In the genomic region with DNA sequence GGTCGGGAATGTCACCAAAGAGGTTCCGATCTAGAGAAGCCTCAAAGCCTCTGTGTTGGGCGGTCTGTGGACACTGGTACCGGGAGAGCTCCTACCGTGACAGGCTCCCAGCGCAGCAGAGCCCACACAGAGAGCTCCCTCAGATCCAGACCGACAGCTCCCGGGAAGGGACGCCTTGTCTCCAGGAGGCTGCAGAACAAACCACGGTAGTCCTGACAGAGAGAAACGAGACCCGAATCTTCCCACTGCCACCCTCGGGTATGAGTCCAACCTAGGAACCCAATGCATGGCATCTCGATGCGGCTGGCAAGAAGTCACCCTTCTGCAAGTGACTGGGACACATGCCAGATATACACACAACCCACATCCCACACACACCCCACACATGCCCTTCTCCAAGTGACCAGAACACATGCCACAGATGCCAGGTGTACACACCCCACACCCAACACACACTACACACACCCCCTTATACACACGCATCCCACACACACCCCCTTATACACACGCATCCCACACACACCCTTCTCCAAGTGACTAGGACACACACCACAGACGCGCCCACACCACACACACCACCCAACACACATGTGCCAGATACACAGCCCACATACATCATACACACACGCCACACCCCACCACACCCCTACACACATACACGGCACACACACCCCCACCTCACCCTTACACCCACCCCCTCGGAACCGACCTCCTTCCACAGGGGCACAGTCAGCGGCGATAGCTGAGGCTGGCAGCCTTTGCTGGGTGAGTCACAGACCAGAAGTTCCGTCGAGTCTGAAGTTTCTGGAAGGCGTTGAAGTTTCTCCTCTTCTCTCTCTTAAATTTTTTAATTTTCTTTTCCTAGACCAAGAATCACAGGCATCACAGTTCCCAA, we compare ENCODE assay signal across 14 cellular contexts. TPM values are rescaled to one million over a fixed set of nuclear protein-coding genes. Genes with fewer than 3 reads are reported as not detected.
A peak's percentile ranks its signal among the peaks of the same experiment; 100 is the strongest.
DNase-seq lines count a peak whose midpoint lies in the region; ATAC-seq, FAIRE-seq and TF ChIP-seq lines count a peak whose summit lies in the region.
"Had no signal": no experiment of that assay in that cellular context is flagged by ENCODE, and none has a peak within 500 bp of the region (broad histone marks: within the 10 kb centered on the region; RNA-seq: fewer than 3 reads in every experiment).

No MANE protein-coding gene starts in this region.

- no peaks in the 10 kb centered on the region for H3K9me3 ChIP-seq in Caco-2
- no peaks in the 10 kb centered on the region for H3K9me3 ChIP-seq in GM12878 (replicated peaks; ENCODE audit: control insufficient read depth, insufficient read depth, low read length)
- H3K9me3 ChIP-seq: mucosa of descending colon had no signal

- FAIRE-seq in GM12878 (lab: Jason Lieb, UNC): no peak

- H3K36me3 Mint-ChIP-seq in T-helper 1 cell treated with Interleukin-12 subunit alpha and Interleukin-12 subunit beta and Interleukin-4 antibody, amounts not matched to agents 30 μg/mL and 1 μg/mL, for 36 hours (ENCODE audit: low read depth): peaks cover 60% of the 10 kb centered on the region
- H3K36me3 Mint-ChIP-seq in Caco-2 (ENCODE audit: insufficient read depth, unreplicated experiment): peaks cover 86% of the 10 kb centered on the region
- peaks cover 12% of the 10 kb centered on the region for H3K36me3 Mint-ChIP-seq in natural killer cell treated with Interleukin-12 subunit alpha and Interleukin-12 subunit beta and Interleukin-15 and Interleukin-18, amount 100 ng/mL, for 72 hours

- ATAC-seq in GM12878 (no peak), GM21381 (IDR thresholded peaks at IDR 0.05; ENCODE audit: unreplicated experiment) (no peak)
- peak in 1 of 2 donors; percentile 37 for ATAC-seq in natural killer cell treated with Interleukin-12 subunit alpha and Interleukin-12 subunit beta and Interleukin-15 and Interleukin-18, amount 100 ng/mL, for 72 hours

- H3K4me1 ChIP-seq in Caco-2: no peaks in the 10 kb centered on the region
- no peaks in the 10 kb centered on the region for H3K4me1 ChIP-seq in GM12878 (ENCODE audit: control insufficient read depth, insufficient read depth, low read length)
- H3K4me1 ChIP-seq: parathyroid adenoma had no signal

- BruUV-seq in Caco-2 (replicated peaks; lab: Mats Ljungman, UMichigan) (no TSS peak), GM12878 (replicated peaks; lab: Mats Ljungman, UMichigan) (no TSS peak)

- TF ChIP-seq CTCF in Caco-2 (IDR thresholded peaks at IDR 0.05; ENCODE audit: insufficient read depth in 1 of 2, low read depth in 1 of 2, low read length in 1 of 2, severe bottlenecking in 1 of 2, unreplicated experiment in 1 of 2) (no peak), GM12878 (IDR thresholded peaks at IDR 0.05 in 2 of 3, conservative IDR thresholded peaks at IDR 0.05 in 1 of 3; ENCODE audit: control insufficient read depth in 2 of 3, extremely low read depth in 1 of 3, insufficient read depth in 1 of 3, low read depth in 3 of 3, low read length in 3 of 3) (no peak)

- no peak overlapping the region for H3K4me2 ChIP-seq in GM12878 (ENCODE audit: control insufficient read depth, insufficient read depth)

- no peaks in the 10 kb centered on the region for H4K20me1 ChIP-seq in GM12878 (ENCODE audit: control insufficient read depth, insufficient read depth)

- no peaks in the 10 kb centered on the region for H3K9me3 Mint-ChIP-seq in T-helper 1 cell treated with Interleukin-12 subunit alpha and Interleukin-12 subunit beta and Interleukin-4 antibody, amounts not matched to agents 30 μg/mL and 1 μg/mL, for 36 hours
- no peaks in the 10 kb centered on the region for H3K9me3 Mint-ChIP-seq in Caco-2 (ENCODE audit: unreplicated experiment)
- H3K9me3 Mint-ChIP-seq in natural killer cell treated with Interleukin-12 subunit alpha and Interleukin-12 subunit beta and Interleukin-15 and Interleukin-18, amount 100 ng/mL, for 72 hours: no peaks in the 10 kb centered on the region

- H3K36me3 ChIP-seq in Caco-2 (ENCODE audit: control insufficient read depth, insufficient read depth, low read length) (peaks cover 5% of the 10 kb centered on the region), GM12878 (ENCODE audit: control insufficient read depth in 2 of 2, insufficient read depth in 2 of 2, low read length in 1 of 2) (peaks cover 13 to 36% of the 10 kb centered on the region in 2 experiments)

- SMC1A ChIA-PET in GM12878 (lab: Charles Lee; ENCODE audit: uncharacterized antibody, unreplicated experiment): no interaction called here

- CTCF ChIA-PET in Caco-2 (lab: Charles Lee): no interaction called here
- CTCF ChIA-PET in GM12878 (lab: Yijun Ruan, JAX): interaction anchor here (1.5 to 3.1 kb wide), 3 partner anchors 49 to 300 kb away, joined by 4 to 16 read pairs (median 4); no protein-coding TSS in a partner anchor

- peak overlapping the region; percentile 32 for H3K27ac Mint-ChIP-seq in T-helper 1 cell treated with Interleukin-12 subunit alpha and Interleukin-12 subunit beta and Interleukin-4 antibody, amounts not matched to agents 30 μg/mL and 1 μg/mL, for 36 hours
- H3K27ac Mint-ChIP-seq in Caco-2 (ENCODE audit: unreplicated experiment): peak overlapping the region; percentile 17
- H3K27ac Mint-ChIP-seq in natural killer cell treated with Interleukin-12 subunit alpha and Interleukin-12 subunit beta and Interleukin-15 and Interleukin-18, amount 100 ng/mL, for 72 hours: peak overlapping the region; percentile 38 to 66

- TF ChIP-seq POLR2A in GM12878 (IDR thresholded peaks at IDR 0.05; ENCODE audit: low read depth, low read length): no peak; the same call in 1 of the 2 replicates

- H3K27me3 ChIP-seq in Caco-2 (replicated peaks; ENCODE audit: control insufficient read depth, insufficient read depth, low read length) (no peaks in the 10 kb centered on the region), GM12878 (replicated peaks in 1 of 2; ENCODE audit: control insufficient read depth in 2 of 2, insufficient read depth in 2 of 2, low read length in 1 of 2) (no peaks in the 10 kb centered on the region)

- in situ Hi-C loops in GM12878 (cut with MboI): no loop called here

- no peaks in the 10 kb centered on the region for H3K79me2 ChIP-seq in GM12878 (ENCODE audit: control insufficient read depth, insufficient read depth, low read length)
- H3K79me2 ChIP-seq: parathyroid adenoma had no signal

- no peak for DNase-seq in T-helper 1 cell
- no peak for DNase-seq in Caco-2
- DNase-seq in GM12878 (ENCODE audit: low read depth, low spot score): no peak
- peak; percentile 45 for DNase-seq in natural killer cell treated with Interleukin-12 subunit alpha and Interleukin-12 subunit beta and Interleukin-15 and Interleukin-18, amount 100 ng/mL, for 72 hours (ENCODE audit: low spot score)
- no peak for DNase-seq in NCI-H226
- no peak for DNase-seq in NCI-H1105 treated with DMSO at 0.1 percent for 48 hours (lab: John Stamatoyannopoulos, UW)
- DNase-seq: 8988T, EL, kidney glomerular epithelial cell had no signal

- RAD21 ChIA-PET in GM12878 (lab: Charles Lee; ENCODE audit: unreplicated experiment): no interaction called here

- intact Hi-C loops in Caco-2 (cut with micrococcal nuclease; ENCODE audit: unreplicated experiment): no loop called here
- intact Hi-C loops in GM12878 (cut with micrococcal nuclease; ENCODE audit: unreplicated experiment): loop anchor here (2.0 kb wide), 1 partner anchor 301 kb away; no protein-coding TSS in a partner anchor

- peaks cover 24% of the 10 kb centered on the region for H3K4me1 Mint-ChIP-seq in T-helper 1 cell treated with Interleukin-12 subunit alpha and Interleukin-12 subunit beta and Interleukin-4 antibody, amounts not matched to agents 30 μg/mL and 1 μg/mL, for 36 hours (ENCODE audit: low read depth)
- H3K4me1 Mint-ChIP-seq in Caco-2 (ENCODE audit: low read depth, unreplicated experiment): no peaks in the 10 kb centered on the region
- H3K4me1 Mint-ChIP-seq in natural killer cell treated with Interleukin-12 subunit alpha and Interleukin-12 subunit beta and Interleukin-15 and Interleukin-18, amount 100 ng/mL, for 72 hours (ENCODE audit: low read depth in 2 of 2): peaks cover 44 to 50% of the 10 kb centered on the region in 2 donors

- WGBS in GM12878 (ENCODE audit: insufficient coverage, insufficient replicate concordance, low lambda C conversion rate, missing lambda C conversion rate): 92% methylated on average over 28 of the region's 28 CpGs

- H3K27ac ChIP-seq in GM12878 (ENCODE audit: control insufficient read depth, insufficient read depth): no peak overlapping the region
- H3K27ac ChIP-seq: C4-2B had no signal

- no peak overlapping the region for H2AFZ ChIP-seq in GM12878 (ENCODE audit: control insufficient read depth, low read depth, low read length)
- H2AFZ ChIP-seq: parathyroid adenoma had no signal

- TF ChIP-seq RAD21 in GM12878 (IDR thresholded peaks at IDR 0.05; ENCODE audit: insufficient read depth, low read depth, low read length): no peak

- H3K27me3 Mint-ChIP-seq in T-helper 1 cell treated with Interleukin-12 subunit alpha and Interleukin-12 subunit beta and Interleukin-4 antibody, amounts not matched to agents 30 μg/mL and 1 μg/mL, for 36 hours (ENCODE audit: low read depth): no peaks in the 10 kb centered on the region
- H3K27me3 Mint-ChIP-seq in Caco-2 (ENCODE audit: insufficient read depth, unreplicated experiment): no peaks in the 10 kb centered on the region
- H3K27me3 Mint-ChIP-seq in natural killer cell treated with Interleukin-12 subunit alpha and Interleukin-12 subunit beta and Interleukin-15 and Interleukin-18, amount 100 ng/mL, for 72 hours: no peaks in the 10 kb centered on the region

- TF ChIP-seq EP300 in GM12878 (IDR thresholded peaks at IDR 0.05; ENCODE audit: borderline replicate concordance in 1 of 2, control insufficient read depth in 1 of 2, low read depth in 2 of 2, low read length in 2 of 2): no peak

- H3K4me3 ChIP-seq in Caco-2 (ENCODE audit: low read depth, low read length) (no peak overlapping the region), GM12878 (no peak overlapping the region)
- H3K4me3 ChIP-seq: mucosa of descending colon had no signal

- H3K9ac ChIP-seq in GM12878 (ENCODE audit: control insufficient read depth, insufficient read depth, low read length): no peak overlapping the region
- H3K9ac ChIP-seq: parathyroid adenoma had no signal

- POLR2A ChIA-PET in Caco-2 (lab: Charles Lee): no interaction called here
- POLR2A ChIA-PET in GM12878 (lab: Charles Lee): no interaction called here

- no peak overlapping the region for H3K4me3 Mint-ChIP-seq in T-helper 1 cell treated with Interleukin-12 subunit alpha and Interleukin-12 subunit beta and Interleukin-4 antibody, amounts not matched to agents 30 μg/mL and 1 μg/mL, for 36 hours
- no peak overlapping the region for H3K4me3 Mint-ChIP-seq in Caco-2 (ENCODE audit: unreplicated experiment)
- H3K4me3 Mint-ChIP-seq in natural killer cell treated with Interleukin-12 subunit alpha and Interleukin-12 subunit beta and Interleukin-15 and Interleukin-18, amount 100 ng/mL, for 72 hours: no peak overlapping the region

RNA-seq across cellular contexts. Expression of gene CYTH1, which starts 15.9 kb away (rescaled TPM):
- total RNA-seq in Caco-2 (2022) (26.5 and 29.6 TPM in 2 replicates), GM12878 (2014; rRNA removed) (92.6 and 97.8 TPM in 2 replicates), GM12878 (2014; rRNA removed; fragmentation: Illumina TruSeq; extraction: Trizol) (130 and 134 TPM in 2 replicates), GM12878 (2021) (165 and 167 TPM in 2 replicates)
- total RNA-seq in GM12878 (2013; cell fraction: nucleolus; rRNA removed): 559 and 619 TPM in 2 replicates
- 88.3 TPM for polyA plus RNA-seq in GM12878 (2011; ENCODE audit: low read depth)
- polyA plus RNA-seq in GM12878 (2011; rRNA removed) (141 and 188 TPM in 2 replicates), GM12878 (2014; fragmentation: Illumina TruSeq; extraction: Trizol) (160 and 179 TPM in 2 replicates), GM12878 (2014; fragmentation: Nextera tagmentation; extraction: Ambion mirVana) (10 to 100 TPM in 1 of 2 experiments, 1 to 10 TPM in 1; 6.6 to 11.8 TPM), GM12878 (2014; rRNA removed) (162 and 172 TPM in 2 replicates), GM12878 (2016; fragmentation: Nextera tagmentation; extraction: Ambion mirVana) (100 to 1,000 TPM; 138 to 153 TPM)
- 170 and 179 TPM in 2 replicates for polyA plus RNA-seq in GM12878 (2011; cell fraction: cytosol; rRNA removed)
- 778 and 997 TPM in 2 replicates for polyA plus RNA-seq in GM12878 (2011; cell fraction: nucleus; rRNA removed)
- polyA plus RNA-seq in GM12878 (2012): 136 and 161 TPM in 2 replicates
- polyA minus RNA-seq in GM12878 (2011; rRNA and poly(A)+ RNA removed): 135 and 140 TPM in 2 replicates
- 38.6 and 44.8 TPM in 2 replicates for polyA minus RNA-seq in GM12878 (2011; cell fraction: cytosol; rRNA and poly(A)+ RNA removed)
- 165 and 192 TPM in 2 replicates for polyA minus RNA-seq in GM12878 (2011; cell fraction: nucleus; rRNA and poly(A)+ RNA removed)
- 100 to 1,000 TPM; 111 to 149 TPM for total RNA-seq in natural killer cell treated with Interleukin-12 subunit alpha and Interleukin-12 subunit beta and Interleukin-15 and Interleukin-18, amount 100 ng/mL, for 72 hours

RNA-seq across cellular contexts. Expression of gene USP36, which starts 42.7 kb away (rescaled TPM):
- total RNA-seq in Caco-2 (2022): 103 and 108 TPM in 2 replicates
- total RNA-seq in GM12878 (2013; cell fraction: nucleolus; rRNA removed): 132 and 138 TPM in 2 replicates
- total RNA-seq in GM12878 (2014; rRNA removed): 13.6 and 19.7 TPM in 2 replicates
- 15.6 and 18.5 TPM in 2 replicates for total RNA-seq in GM12878 (2014; rRNA removed; fragmentation: Illumina TruSeq; extraction: Trizol)
- 65.7 and 72.6 TPM in 2 replicates for total RNA-seq in GM12878 (2021)
- 30.5 TPM for polyA plus RNA-seq in GM12878 (2011; ENCODE audit: low read depth)
- 19.2 and 35.0 TPM in 2 replicates for polyA plus RNA-seq in GM12878 (2011; rRNA removed)
- polyA plus RNA-seq in GM12878 (2011; cell fraction: cytosol; rRNA removed): 25.6 and 32.8 TPM in 2 replicates
- 105 and 115 TPM in 2 replicates for polyA plus RNA-seq in GM12878 (2011; cell fraction: nucleus; rRNA removed)
- polyA plus RNA-seq in GM12878 (2012): 45.1 and 52.4 TPM in 2 replicates
- 36.0 and 43.0 TPM in 2 replicates for polyA plus RNA-seq in GM12878 (2014; fragmentation: Illumina TruSeq; extraction: Trizol)
- polyA plus RNA-seq in GM12878 (2014; fragmentation: Nextera tagmentation; extraction: Ambion mirVana): 10 to 100 TPM in 1 of 2 experiments, 1 to 10 TPM in 1; 7.2 to 12.4 TPM
- polyA plus RNA-seq in GM12878 (2014; rRNA removed): 33.1 and 41.6 TPM in 2 replicates
- polyA plus RNA-seq in GM12878 (2016; fragmentation: Nextera tagmentation; extraction: Ambion mirVana): 10 to 100 TPM; 34.1 to 34.8 TPM
- 43.5 and 52.6 TPM in 2 replicates for polyA minus RNA-seq in GM12878 (2011; rRNA and poly(A)+ RNA removed)
- polyA minus RNA-seq in GM12878 (2011; cell fraction: cytosol; rRNA and poly(A)+ RNA removed): 8.3 and 19.9 TPM in 2 replicates
- 28.8 and 38.0 TPM in 2 replicates for polyA minus RNA-seq in GM12878 (2011; cell fraction: nucleus; rRNA and poly(A)+ RNA removed)
- 100 to 1,000 TPM in 1 of 2 donors, 10 to 100 TPM in 1; 75.2 to 154 TPM for total RNA-seq in natural killer cell treated with Interleukin-12 subunit alpha and Interleukin-12 subunit beta and Interleukin-15 and Interleukin-18, amount 100 ng/mL, for 72 hours
